In genomic region chr9:112886351-112886750, GRCh38 we compare ENCODE assay signal across 10 cellular contexts. TPM values are rescaled to one million over a fixed set of nuclear protein-coding genes. Genes with fewer than 3 reads are reported as not detected.
"Had no signal": no experiment of that assay in that cellular context is flagged by ENCODE, and none has a peak within 500 bp of the region (broad histone marks: within the 10 kb centered on the region; RNA-seq: fewer than 3 reads in every experiment).

No MANE protein-coding gene starts in this region.

- DNase-seq: GM23248, GOT3, H7, HCEC 1CT, HFFc6 had no signal

- H3K4me3 Mint-ChIP-seq: HFFc6 had no signal

- H3K27ac ChIP-seq: GM23248, HL-60 had no signal

- ATAC-seq: HepG2 had no signal

- H3K27ac Mint-ChIP-seq: HFFc6, IgD-negative memory B cell had no signal

- H3K9me3 Mint-ChIP-seq: IgD-negative memory B cell had no signal

- FAIRE-seq: HepG2 had no signal

- H3K36me3 Mint-ChIP-seq: IgD-negative memory B cell had no signal

- H3K4me1 Mint-ChIP-seq: IgD-negative memory B cell had no signal

- H3K4me3 ChIP-seq: GM23248 had no signal

RNA-seq across cellular contexts. Expression of gene SLC46A2, which starts 4.3 kb away (rescaled TPM):
- total RNA-seq: GM23248, H4, H7, HepG2, HFFc6, HT1080 had no signal
- polyA plus RNA-seq: GM23248, HepG2, IgD-negative memory B cell had no signal
